ENCODE assay signal across 23 cellular contexts in genomic region chr17:32648450-32648849, GRCh38.
"Had no signal": no experiment of that assay in that cellular context is flagged by ENCODE, and none has a peak within 500 bp of the region (broad histone marks: within the 10 kb centered on the region; RNA-seq: fewer than 3 reads in every experiment).

No MANE protein-coding gene starts in this region.

- H3K36me3 ChIP-seq: SJSA1 had no signal

- ATAC-seq: HepG2 had no signal

- H3K4me1 ChIP-seq: SJSA1 had no signal

- H3K27me3 ChIP-seq: SJSA1 had no signal

- H3K9ac ChIP-seq: KMS-11 had no signal

- H3K9me3 ChIP-seq: SJSA1 had no signal

- H3K27ac ChIP-seq: KMS-11, SJSA1, SK-N-MC had no signal

- DNase-seq: IMR-90, Kasumi-1, MV-4-11, NCI-H1048, NCI-H1105, NCI-H1417, NCI-H1436 treated with DMSO at 0.1 percent for 48 hours, NCI-H1694, NCI-H187 treated with DMSO at 0.1 percent for 48 hours, NCI-H2029 treated with DMSO at 0.1 percent for 48 hours, NCI-H2171 treated with DMSO at 0.1 percent for 48 hours, NCI-H226, NCI-H446, NCI-H510A, NCI-H524 treated with DMSO at 0.1 percent for 48 hours, NCI-H774, Right ventricle myocardium superior, RPMI8226, SIG-M5 had no signal

- H3K4me3 ChIP-seq: SJSA1, SK-N-MC had no signal
